ENCODE assay signal across 8 cellular contexts in genomic region chr16:10181196-10182162, GRCh38. TPM values are rescaled to one million over a fixed set of nuclear protein-coding genes. Genes with fewer than 3 reads are reported as not detected.
DNase-seq lines count a peak whose midpoint lies in the region; ATAC-seq and TF ChIP-seq lines count a peak whose summit lies in the region.

No MANE protein-coding gene starts in this region.

- TF ChIP-seq CTCF in body of pancreas (IDR thresholded peaks at IDR 0.05): peak; percentile 89 to 98 (median 93)

- no peak for TF ChIP-seq POLR2A in body of pancreas (IDR thresholded peaks at IDR 0.05)

- H3K27me3 ChIP-seq in NT2/D1 (ENCODE audit: insufficient read depth, insufficient read length) (peaks cover 22% of the 10 kb centered on the region), body of pancreas (peaks cover 0 to 33% of the 10 kb centered on the region in 2 donors)

- peaks cover 10% of the 10 kb centered on the region for H3K4me1 ChIP-seq in NT2/D1 (ENCODE audit: insufficient read depth, insufficient read length)
- H3K4me1 ChIP-seq in body of pancreas: peaks cover 28% of the 10 kb centered on the region

- H3K4me3 ChIP-seq in NT2/D1 (ENCODE audit: insufficient read length, low read depth): peak overlapping the region; percentile 79
- H3K4me3 ChIP-seq in body of pancreas: no peak overlapping the region
- H3K4me3 ChIP-seq in iPS-11a (ENCODE audit: low read depth, low read length): peak overlapping the region; percentile 35

- WGBS in body of pancreas, 2 donors: 2 to 3% methylated on average over 8 to 83 of the region's 85 CpGs

- DNase-seq in EL (peak; percentile 78), H4 (ENCODE audit: low spot score) (peak; percentile 41), NT2/D1 (ENCODE audit: low read depth, low spot score) (peak; percentile 85), body of pancreas (peak; percentile 57 to 77 (median 68)), retina (peak; percentile 97), NCI-H2196 treated with DMSO at 0.1 percent for 48 hours (lab: John Stamatoyannopoulos, UW; ENCODE audit: unreplicated experiment) (no peak), AML-193 (lab: John Stamatoyannopoulos, UW) (no peak)

- ATAC-seq in body of pancreas: peak; percentile 86

- H3K9me3 ChIP-seq in NT2/D1 (ENCODE audit: insufficient read depth, low read length): no peaks in the 10 kb centered on the region
- no peaks in the 10 kb centered on the region for H3K9me3 ChIP-seq in body of pancreas

- H3K27ac ChIP-seq in body of pancreas: no peak overlapping the region

- H3K36me3 ChIP-seq in NT2/D1 (ENCODE audit: insufficient read depth, insufficient read length, low read length) (peaks cover 4% of the 10 kb centered on the region), body of pancreas (replicated peaks in 1 of 2; ENCODE audit: insufficient read depth in 1 of 2, low read depth in 2 of 2) (no peaks in the 10 kb centered on the region)

- intact Hi-C loops in body of pancreas (cut with DNase I): loop anchor here (5.0 kb wide), 2 partner anchors 924 to 1019 kb away; no protein-coding TSS in a partner anchor

- H3K9ac ChIP-seq in NT2/D1 (ENCODE audit: insufficient read length, low read depth): peak overlapping the region; percentile 86

RNA-seq across cellular contexts. Expression of gene GRIN2A, which starts 0.7 kb away (rescaled TPM):
- 0.17 TPM in 1 of 2 replicates, not detected in the other for total RNA-seq in H4 (2014; rRNA removed; shearing (Covaris generic))
- total RNA-seq in body of pancreas: 10 to 100 TPM in 1 of 2 donors, under 1 TPM in 1; 0.26 to 21.4 TPM

Comparison
In these comparisons a context has a peak if more than half of its experiments do, and no peak if none do; other contexts are left out.
1. DNase-seq: peak in EL (single experiment), H4 (single experiment), NT2/D1 (single experiment), body of pancreas (4 of 4) and retina (single experiment); none in NCI-H2196 treated with DMSO at 0.1 percent for 48 hours (single experiment) and AML-193 (0 of 2).
2. H3K4me3 ChIP-seq: peak in NT2/D1 (single experiment) and iPS-11a (single experiment); none in body of pancreas (0 of 2).